Comparison of ENCODE assay signal across 8 cellular contexts in genomic region chr17:64120972-64121786, GRCh38.
A peak's percentile ranks its signal among the peaks of the same experiment; 100 is the strongest.
DNase-seq lines count a peak whose midpoint lies in the region; ATAC-seq and TF ChIP-seq lines count a peak whose summit lies in the region.
"Not testable (repeated sequence)": the region's sequence is repeated elsewhere in the genome, so short reads cannot be mapped to it uniquely, and the experiment has no call there.

No MANE protein-coding gene starts in this region.

- DNase-seq in activated CD4-positive, alpha-beta T cell treated with anti-CD3 and anti-CD28 coated beads, Interleukin-2, amount 50 U/mL, for 48 hours = peak; percentile 32 to 44
- peak; percentile 46 for DNase-seq in cerebellar cortex (ENCODE audit: low spot score)

- H2AFZ ChIP-seq in KMS-11 (ENCODE audit: low read depth) = peak overlapping the region; percentile 4

- not testable (repeated sequence) for H3K9ac ChIP-seq in BLaER1
- H3K9ac ChIP-seq in KMS-11 = peak overlapping the region; percentile 52

- H3K79me2 ChIP-seq in KMS-11 (ENCODE audit: insufficient read depth, low read depth) = peaks cover 90% of the 10 kb centered on the region

- H3K4me2 ChIP-seq in BLaER1 (peak overlapping the region; percentile 62), KMS-11 (peak overlapping the region; percentile 76)

- peaks cover 10% of the 10 kb centered on the region for H4K20me1 ChIP-seq in BLaER1
- not testable (repeated sequence) for H4K20me1 ChIP-seq in KMS-11 (ENCODE audit: insufficient read depth)

- not testable (repeated sequence) for H3K4me3 ChIP-seq in BLaER1; KMS-11 (IDR thresholded peaks at IDR 0.05; ENCODE audit: insufficient read depth, low read depth, low read length); neutrophil (ENCODE audit: low read depth in 1 of 2, low read length in 1 of 2)

- not testable (repeated sequence) for H3K27me3 ChIP-seq in BLaER1; KMS-11 (ENCODE audit: insufficient read depth, low read depth); neutrophil

- H3K4me1 ChIP-seq in BLaER1 = peaks cover 26% of the 10 kb centered on the region
- peaks cover 96% of the 10 kb centered on the region for H3K4me1 ChIP-seq in KMS-11 (ENCODE audit: low read depth, poor library complexity, severe bottlenecking)
- H3K4me1 ChIP-seq in neutrophil (ENCODE audit: control insufficient read depth in 1 of 2, insufficient read depth in 1 of 2, low read depth in 1 of 2, low read length in 1 of 2) = peaks cover 24 to 34% of the 10 kb centered on the region in 2 experiments

- not testable (repeated sequence) for H3K36me3 ChIP-seq in BLaER1; KMS-11 (ENCODE audit: insufficient read depth); neutrophil

- ATAC-seq in GM18511 (IDR thresholded peaks at IDR 0.05; ENCODE audit: unreplicated experiment) (peak; percentile 88), GM21367 (IDR thresholded peaks at IDR 0.05; ENCODE audit: unreplicated experiment) (peak; percentile 87), HG02981 (IDR thresholded peaks at IDR 0.05; ENCODE audit: unreplicated experiment) (peak; percentile 71)

- peak overlapping the region; percentile 34; the same call in 1 of the 2 replicates for H3K27ac ChIP-seq in BLaER1
- peak overlapping the region; percentile 95 for H3K27ac ChIP-seq in KMS-11
- H3K27ac ChIP-seq in neutrophil = peak overlapping the region; percentile 64

- not testable (repeated sequence) for H3K9me3 ChIP-seq in BLaER1, neutrophil

- not testable (repeated sequence) for TF ChIP-seq CTCF in KMS-11 (conservative IDR thresholded peaks at IDR 0.05; ENCODE audit: low read depth, low read length); neutrophil (IDR thresholded peaks at IDR 0.05)

Comparison
In these comparisons a context has a peak if more than half of its experiments do, and no peak if none do; other contexts are left out.
1. H3K27ac ChIP-seq: peak in every context shown above with its lines; median percentile 95 in KMS-11; 64 in neutrophil; 34 in BLaER1.